1 cellular context compared by ENCODE assay signal in the genomic region with DNA sequence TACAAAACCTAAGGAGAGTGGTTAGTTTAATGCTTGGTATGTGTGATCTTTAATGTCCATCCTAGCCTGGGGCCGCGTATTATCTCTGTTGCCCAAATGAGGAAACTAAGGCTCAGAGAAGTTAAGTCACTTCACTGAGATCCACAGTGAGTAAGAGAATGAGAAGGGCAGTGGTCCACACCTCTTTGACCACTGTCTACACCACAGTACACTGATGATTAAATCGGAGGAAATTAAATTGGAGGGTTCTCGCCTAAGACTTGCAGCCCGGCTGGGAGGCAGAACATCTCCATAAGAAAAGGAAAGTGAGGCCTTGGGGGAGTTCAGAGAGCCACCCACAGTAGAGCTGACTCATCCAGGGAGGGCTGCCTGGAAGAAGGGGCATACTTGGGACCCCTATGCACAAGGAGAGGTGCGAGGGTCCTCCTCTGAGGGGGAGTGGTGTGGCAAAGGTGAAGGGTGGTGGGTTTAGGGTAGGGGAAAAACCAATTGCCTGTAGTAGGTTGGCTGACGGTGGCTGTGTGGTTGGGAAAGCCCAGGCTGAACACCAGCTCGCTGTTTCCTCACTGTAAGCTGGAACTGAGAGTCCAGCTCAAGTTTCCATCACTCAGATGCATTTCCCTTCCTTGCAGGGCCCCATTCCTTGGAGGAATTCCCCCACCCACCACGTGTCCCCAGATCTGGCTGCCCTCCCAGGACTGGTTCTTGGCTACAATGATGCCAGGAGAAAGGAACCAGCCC.
TF ChIP-seq lines count a peak whose summit lies in the region.

No MANE protein-coding gene starts in this region.

TF ChIP-seq in H1, 55 proteins besides CTCF, POLR2A, EP300 and RAD21:
- TF ChIP-seq GABPA (IDR thresholded peaks at IDR 0.05; ENCODE audit: borderline replicate concordance, insufficient read depth, low read length) (no peak), CBX8 (IDR thresholded peaks at IDR 0.05; ENCODE audit: borderline replicate concordance, low read depth, low read length) (no peak), BCL11A (IDR thresholded peaks at IDR 0.05; ENCODE audit: low read depth in 2 of 2, low read length in 2 of 2) (no peak), E2F6 (IDR thresholded peaks at IDR 0.05) (no peak)
